In genomic region chr20:36641506-36641843, GRCh38 we compare ENCODE assay signal across 1 cellular context.
TF ChIP-seq lines count a peak whose summit lies in the region.

No MANE protein-coding gene starts in this region.

TF ChIP-seq in HepG2, 621 proteins besides CTCF, POLR2A, EP300 and RAD21:
- TF ChIP-seq IRF9 (CRISPR knock-in tag; IDR thresholded peaks at IDR 0.05; ENCODE audit: borderline replicate concordance) = 0 out of 2 replicates have a peak, but pooled peaks have one; percentile 57
- TF ChIP-seq ZNF691 (CRISPR knock-in tag; IDR thresholded peaks at IDR 0.05; ENCODE audit: borderline replicate concordance, low read depth) = 0 out of 2 replicates have a peak, but pooled peaks have one; percentile 58
- peak; percentile 33; the same call in 1 of the 2 replicates for TF ChIP-seq ZZZ3 (CRISPR knock-in tag; IDR thresholded peaks at IDR 0.05; ENCODE audit: borderline replicate concordance)
- no peak for TF ChIP-seq ARID4A (CRISPR knock-in tag; IDR thresholded peaks at IDR 0.05; ENCODE audit: borderline replicate concordance)
- TF ChIP-seq ZNF580 (CRISPR knock-in tag; IDR thresholded peaks at IDR 0.05; ENCODE audit: borderline replicate concordance, low read depth) = peak; percentile 63; the same call in 1 of the 2 replicates
- peak; percentile 53; the same call in 1 of the 2 replicates for TF ChIP-seq ZNF891 (CRISPR knock-in tag; IDR thresholded peaks at IDR 0.05)
- no peak for TF ChIP-seq HDAC1 (CRISPR knock-in tag; IDR thresholded peaks at IDR 0.05)
- TF ChIP-seq TEAD3 (CRISPR knock-in tag; optimal IDR thresholded peaks at IDR 0.05; ENCODE audit: borderline replicate concordance) = peak; percentile 32
- TF ChIP-seq PHF20 (CRISPR knock-in tag; IDR thresholded peaks at IDR 0.05) = no peak
- no peak for TF ChIP-seq HHEX (CRISPR knock-in tag; IDR thresholded peaks at IDR 0.05)
- 0 out of 2 replicates have a peak, but pooled peaks have one; percentile 35 for TF ChIP-seq ATF5 (CRISPR knock-in tag; IDR thresholded peaks at IDR 0.05; ENCODE audit: low read depth)
- peak; percentile 49; the same call in 1 of the 2 replicates for TF ChIP-seq ZNF770 (CRISPR knock-in tag; IDR thresholded peaks at IDR 0.05)
- 0 out of 2 replicates have a peak, but pooled peaks have one; percentile 15 for TF ChIP-seq ZNF720 (CRISPR knock-in tag; IDR thresholded peaks at IDR 0.05)
- TF ChIP-seq ZNF30 (CRISPR knock-in tag; IDR thresholded peaks at IDR 0.05) = no peak
- 0 out of 2 replicates have a peak, but pooled peaks have one; percentile 1 for TF ChIP-seq IRX3 (CRISPR knock-in tag; IDR thresholded peaks at IDR 0.05; ENCODE audit: borderline replicate concordance, low read depth)
- TF ChIP-seq GFI1 (CRISPR knock-in tag; IDR thresholded peaks at IDR 0.05; ENCODE audit: borderline replicate concordance) = 0 out of 2 replicates have a peak, but pooled peaks have one; percentile 2
- TF ChIP-seq SPEN (CRISPR knock-in tag; IDR thresholded peaks at IDR 0.05; ENCODE audit: low read depth) = peak; percentile 40; the same call in 1 of the 2 replicates
- TF ChIP-seq TFDP2 (CRISPR knock-in tag; IDR thresholded peaks at IDR 0.05) = 0 out of 2 replicates have a peak, but pooled peaks have one; percentile 2
- TF ChIP-seq ATF4 (CRISPR knock-in tag; IDR thresholded peaks at IDR 0.05) = no peak
- TF ChIP-seq IKZF5 (CRISPR knock-in tag; IDR thresholded peaks at IDR 0.05) = peak; percentile 11; the same call in 1 of the 2 replicates
- 0 out of 2 replicates have a peak, but pooled peaks have one; percentile 4 for TF ChIP-seq RFXAP (CRISPR knock-in tag; IDR thresholded peaks at IDR 0.05; ENCODE audit: borderline replicate concordance)
- TF ChIP-seq ZNF180 (CRISPR knock-in tag; IDR thresholded peaks at IDR 0.05; ENCODE audit: borderline replicate concordance, low read depth) = no peak
- no peak for TF ChIP-seq ZNF749 (CRISPR knock-in tag; IDR thresholded peaks at IDR 0.05; ENCODE audit: borderline replicate concordance)
- TF ChIP-seq DNMT1 (CRISPR knock-in tag; IDR thresholded peaks at IDR 0.05) = 0 out of 2 replicates have a peak, but pooled peaks have one; percentile 17
- TF ChIP-seq MXD1 (CRISPR knock-in tag; IDR thresholded peaks at IDR 0.05) = 0 out of 2 replicates have a peak, but pooled peaks have one; percentile 24
- no peak for TF ChIP-seq SNRNP70 (IDR thresholded peaks at IDR 0.05; ENCODE audit: low read depth, low read length)
- 0 out of 2 replicates have a peak, but pooled peaks have one; percentile 22 for TF ChIP-seq ZNF546 (CRISPR knock-in tag; conservative IDR thresholded peaks at IDR 0.05)
- TF ChIP-seq SP1 (IDR thresholded peaks at IDR 0.05) = no peak
- TF ChIP-seq SP1 (CRISPR knock-in tag; IDR thresholded peaks at IDR 0.05) = peak; percentile 7; the same call in 1 of the 2 replicates
- no peak for TF ChIP-seq CHD2 (IDR thresholded peaks at IDR 0.05; ENCODE audit: low read depth, low read length)
